In the genomic region with DNA sequence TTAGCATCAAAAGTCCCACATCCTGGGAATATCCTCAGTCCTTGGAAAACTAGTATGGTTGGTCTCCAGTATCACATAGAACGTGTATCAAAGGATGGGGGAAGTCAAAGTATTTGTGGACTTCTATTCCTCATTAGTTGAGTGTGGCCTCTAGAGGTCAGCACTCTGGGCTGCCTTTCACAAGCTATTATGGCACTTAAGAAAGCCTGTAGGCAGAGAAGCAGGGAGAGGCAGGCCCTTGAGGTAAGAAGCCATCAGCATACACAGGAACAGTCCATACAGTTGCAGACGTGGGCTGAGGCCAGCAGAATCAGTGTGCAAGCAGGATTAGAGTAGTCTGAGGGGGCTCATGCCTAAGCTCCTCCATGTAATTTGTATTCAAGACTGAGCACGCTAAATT, we compare ENCODE assay signal across 9 cellular contexts.
DNase-seq lines count a peak whose midpoint lies in the region; FAIRE-seq and TF ChIP-seq lines count a peak whose summit lies in the region.
"Had no signal": no experiment of that assay in that cellular context is flagged by ENCODE, and none has a peak within 500 bp of the region (broad histone marks: within the 10 kb centered on the region; RNA-seq: fewer than 3 reads in every experiment).

No MANE protein-coding gene starts in this region.

- H3K27me3 ChIP-seq in H9 (ENCODE audit: insufficient read depth, low read length) (no peaks in the 10 kb centered on the region), keratinocyte (ENCODE audit: control insufficient read depth, extremely low read depth, insufficient read depth, low read length) (peaks cover 5% of the 10 kb centered on the region), H7 (ENCODE audit: control insufficient read depth, insufficient read depth, low read length) (no peaks in the 10 kb centered on the region; the same call in 1 of the 2 replicates)

- H3K27ac Mint-ChIP-seq in H9: no peak overlapping the region
- H3K27ac Mint-ChIP-seq in activated CD4-positive, alpha-beta memory T cell treated with anti-CD3 and anti-CD28 coated beads, Interleukin-2, amount 10 ng/mL, durations not matched to agents 7 days and 5 days: no peak overlapping the region

- H3K56ac ChIP-seq in H9 (ENCODE audit: insufficient read length, low read depth, low read length): no peak overlapping the region

- no peak overlapping the region for H2BK12ac ChIP-seq in H9 (ENCODE audit: insufficient read length, low read depth, low read length)

- H2AFZ ChIP-seq in H9 (ENCODE audit: low read length) (no peak overlapping the region), keratinocyte (ENCODE audit: control insufficient read depth, low read length) (no peak overlapping the region)

- no peak overlapping the region for H4K91ac ChIP-seq in H9 (ENCODE audit: insufficient read length, low read depth, low read length)

- DNase-seq in AG10803 (ENCODE audit: low read depth) (peak; percentile 35), H9 (peak; percentile 64), RPMI7951 (ENCODE audit: low read depth) (peak; percentile 38), keratinocyte (ENCODE audit: low read depth, low spot score) (no peak), epidermal melanocyte (ENCODE audit: insufficient read length, low spot score) (no peak), H7 (no peak)
- DNase-seq in activated CD4-positive, alpha-beta memory T cell treated with anti-CD3 and anti-CD28 coated beads, Interleukin-2, amount 10 ng/mL, durations not matched to agents 7 days and 5 days: no peak
- no peak for DNase-seq in activated CD4-positive, CD25-positive, alpha-beta regulatory T cell (lab: John Stamatoyannopoulos, UW)
- DNase-seq: activated CD8-positive, alpha-beta memory T cell treated with anti-CD3 and anti-CD28 coated beads for 24 hours had no signal

- no peaks in the 10 kb centered on the region for H3K79me1 ChIP-seq in H9 (ENCODE audit: insufficient read depth, low read depth, low read length, poor library complexity, severe bottlenecking)

- H3K23me2 ChIP-seq in H9 (ENCODE audit: insufficient read length, low read depth, low read length, poor library complexity, severe bottlenecking): no peaks in the 10 kb centered on the region

- TF ChIP-seq CTCF in AG10803 (conservative IDR thresholded peaks at IDR 0.05; ENCODE audit: low read length) (peak; percentile 41; the same call in 1 of the 2 replicates), H9 (conservative IDR thresholded peaks at IDR 0.05) (peak; percentile 71), keratinocyte (optimal IDR thresholded peaks at IDR 0.05 in 1 of 3, IDR thresholded peaks at IDR 0.05 in 1 of 3, conservative IDR thresholded peaks at IDR 0.05 in 1 of 3; ENCODE audit: extremely low read depth in 1 of 3, insufficient read depth in 2 of 3, low read length in 3 of 3) (peak; percentile 44 to 51 (median 47))

- H3K9ac ChIP-seq in H9 (ENCODE audit: extremely low read depth, insufficient read length, low read length) (no peak overlapping the region), keratinocyte (ENCODE audit: control insufficient read depth, extremely low read depth, insufficient read depth, low read length) (no peak overlapping the region)

- H3K36me3 ChIP-seq in keratinocyte (ENCODE audit: control insufficient read depth in 2 of 2, extremely low read depth in 1 of 2, insufficient read depth in 2 of 2, low read length in 2 of 2) (no peaks in the 10 kb centered on the region), H7 (replicated peaks; ENCODE audit: control insufficient read depth, insufficient read depth, low read length) (no peaks in the 10 kb centered on the region)

- H3K4me2 ChIP-seq in H9 (ENCODE audit: insufficient read depth, insufficient read length, low read length): no peak overlapping the region
- no peak overlapping the region for H3K4me2 ChIP-seq in keratinocyte (ENCODE audit: control insufficient read depth, extremely low read depth, insufficient read depth, low read depth, low read length)

- no peak overlapping the region for H2AK5ac ChIP-seq in H9 (ENCODE audit: insufficient read length, low read length)

- no peak overlapping the region for H2BK15ac ChIP-seq in H9 (ENCODE audit: low read depth, low read length)

- H3K4me3 ChIP-seq in AG10803 (ENCODE audit: low read length) (no peak overlapping the region), keratinocyte (ENCODE audit: control insufficient read depth in 2 of 3, extremely low read depth in 1 of 3, insufficient read depth in 2 of 3, low read depth in 1 of 3, low read length in 3 of 3) (no peak overlapping the region), H7 (ENCODE audit: insufficient read depth, low read depth, low read length) (no peak overlapping the region)

- H3T11ph ChIP-seq in H9 (ENCODE audit: low read length): no peak overlapping the region

- WGBS in H9 (ENCODE audit: extremely low coverage, insufficient read length, low lambda C conversion rate): no CpG with 5 or more reads among the region's 3 CpGs

- no peak overlapping the region for H3K4me3 Mint-ChIP-seq in H9
- no peak overlapping the region for H3K4me3 Mint-ChIP-seq in activated CD4-positive, alpha-beta memory T cell treated with anti-CD3 and anti-CD28 coated beads, Interleukin-2, amount 10 ng/mL, durations not matched to agents 7 days and 5 days

- no peaks in the 10 kb centered on the region for H3K27me3 Mint-ChIP-seq in H9 (ENCODE audit: low read depth)
- no peaks in the 10 kb centered on the region for H3K27me3 Mint-ChIP-seq in activated CD4-positive, alpha-beta memory T cell treated with anti-CD3 and anti-CD28 coated beads, Interleukin-2, amount 10 ng/mL, durations not matched to agents 7 days and 5 days

- H3K36me3 Mint-ChIP-seq in H9 (ENCODE audit: insufficient read depth in 1 of 3, low read depth in 3 of 3): no peaks in the 10 kb centered on the region
- no peaks in the 10 kb centered on the region for H3K36me3 Mint-ChIP-seq in activated CD4-positive, alpha-beta memory T cell treated with anti-CD3 and anti-CD28 coated beads, Interleukin-2, amount 10 ng/mL, durations not matched to agents 7 days and 5 days (ENCODE audit: low read depth)

- H3K14ac ChIP-seq in H9 (ENCODE audit: insufficient read depth, low read length): no peak overlapping the region

- H2BK120ac ChIP-seq in H9 (ENCODE audit: low read depth, low read length, poor library complexity, severe bottlenecking): no peak overlapping the region

- no peak overlapping the region for H4K5ac ChIP-seq in H9 (ENCODE audit: insufficient read length, low read depth, low read length)

- dilution Hi-C loops in keratinocyte (cut with MboI; ENCODE audit: extremely low pct_ligation_motif_present, low sequenced_read_pairs): no loop called here

- no peak overlapping the region for H3K27ac ChIP-seq in H9 (ENCODE audit: insufficient read length, low read depth, low read length)
- H3K27ac ChIP-seq in keratinocyte (ENCODE audit: control insufficient read depth, insufficient read depth, low read length): no peak overlapping the region

- no peaks in the 10 kb centered on the region for H3K9me3 Mint-ChIP-seq in H9
- H3K9me3 Mint-ChIP-seq in activated CD4-positive, alpha-beta memory T cell treated with anti-CD3 and anti-CD28 coated beads, Interleukin-2, amount 10 ng/mL, durations not matched to agents 7 days and 5 days: no peaks in the 10 kb centered on the region

- H4K20me1 ChIP-seq in H9 (ENCODE audit: control insufficient read depth, insufficient read depth, insufficient read length) (no peaks in the 10 kb centered on the region), keratinocyte (ENCODE audit: control insufficient read depth, extremely low read depth, insufficient read depth, low read length) (no peaks in the 10 kb centered on the region)

- H3K4me1 ChIP-seq in H9 (ENCODE audit: insufficient read depth, low read length) (no peaks in the 10 kb centered on the region; the same call in 1 of the 2 replicates), keratinocyte (ENCODE audit: control insufficient read depth, extremely low read depth, insufficient read depth, low read length) (peaks cover 5% of the 10 kb centered on the region)

- no peak overlapping the region for H4K8ac ChIP-seq in H9 (replicated peaks; ENCODE audit: insufficient read length, low read depth, low read length)

- H3K4me1 Mint-ChIP-seq in H9: peaks cover 4 to 8% of the 10 kb centered on the region in 2 experiments; a peak in 2 of 4 replicates
- H3K4me1 Mint-ChIP-seq in activated CD4-positive, alpha-beta memory T cell treated with anti-CD3 and anti-CD28 coated beads, Interleukin-2, amount 10 ng/mL, durations not matched to agents 7 days and 5 days: no peaks in the 10 kb centered on the region

- H3K9me1 ChIP-seq in keratinocyte (ENCODE audit: control insufficient read depth, extremely low read depth, insufficient read depth, low read length): no peaks in the 10 kb centered on the region

- no peak overlapping the region for H3K23ac ChIP-seq in H9 (ENCODE audit: insufficient read length, low read depth, low read length)

- no peak overlapping the region for H2BK5ac ChIP-seq in H9 (ENCODE audit: insufficient read length, low read length)

- no peaks in the 10 kb centered on the region for H3K9me3 ChIP-seq in H9 (ENCODE audit: control insufficient read depth, low read depth, low read length)
- H3K9me3 ChIP-seq in keratinocyte (ENCODE audit: control insufficient read depth, low read depth, low read length): no peaks in the 10 kb centered on the region

- CTCF ChIA-PET in activated CD4-positive, alpha-beta memory T cell treated with anti-CD3 and anti-CD28 coated beads, Interleukin-2, amount 10 ng/mL, durations not matched to agents 7 days and 5 days (lab: Charles Lee): no interaction called here

- H3K18ac ChIP-seq in H9 (ENCODE audit: insufficient read length, low read depth, low read length): no peak overlapping the region

- peak; percentile 53 for FAIRE-seq in keratinocyte (lab: Jason Lieb, UNC)

- POLR2A ChIA-PET in activated CD4-positive, alpha-beta memory T cell treated with anti-CD3 and anti-CD28 coated beads, Interleukin-2, amount 10 ng/mL, durations not matched to agents 7 days and 5 days (lab: Charles Lee): no interaction called here

- no peak overlapping the region for H2BK20ac ChIP-seq in H9 (ENCODE audit: low read depth, low read length, poor library complexity, severe bottlenecking)

- no peak overlapping the region for H3K4ac ChIP-seq in H9 (ENCODE audit: low read depth, low read length)

- no peaks in the 10 kb centered on the region for H3K79me2 ChIP-seq in H9 (ENCODE audit: insufficient read depth, low read length)
- no peaks in the 10 kb centered on the region for H3K79me2 ChIP-seq in keratinocyte (ENCODE audit: control insufficient read depth, insufficient read depth, low read length)

Comparison
In these comparisons a context has a peak if more than half of its experiments do, and no peak if none do; other contexts are left out.
1. DNase-seq: peak in AG10803 (single experiment), H9 (single experiment) and RPMI7951 (single experiment); none in keratinocyte (single experiment), epidermal melanocyte (single experiment), activated CD4-positive, alpha-beta memory T cell treated with anti-CD3 and anti-CD28 coated beads, Interleukin-2, amount 10 ng/mL, durations not matched to agents 7 days and 5 days (single experiment), H7 (single experiment) and activated CD4-positive, CD25-positive, alpha-beta regulatory T cell (0 of 4).
2. Peak in every context shown above with its lines, with median percentiles within 50 percentile points of each other: CTCF ChIP-seq.